8 cellular contexts compared by ENCODE assay signal in genomic region chr9:137551656-137552534, GRCh38. TPM values are rescaled to one million over a fixed set of nuclear protein-coding genes. Genes with fewer than 3 reads are reported as not detected.
DNase-seq lines count a peak whose midpoint lies in the region; ATAC-seq lines count a peak whose summit lies in the region.

TSS of gene MRPL41 (plus strand) at chr9:137551879. CDS start at chr9:137552082, 203 bp downstream.

- DNase-seq in DMS153 (lab: John Stamatoyannopoulos, UW) (peak; percentile 54), KG1 (lab: John Stamatoyannopoulos, UW) (peak; percentile 60), RPMI7951 (ENCODE audit: low read depth) (peak; percentile 78), fibroblast of gingiva (ENCODE audit: low read depth) (peak; percentile 88)
- DNase-seq in activated T-helper 1 cell treated with anti-CD3 and anti-CD28 coated beads, Interleukin-2, amount 50 U/mL, for 16 hours (ENCODE audit: low read depth in 1 of 2, low spot score in 1 of 2), result peak; percentile 73 to 84
- DNase-seq in naive thymus-derived CD4-positive, alpha-beta T cell, result peak; percentile 77 to 96 (median 85)
- DNase-seq in stimulated activated naive B cell treated with anti-CD40 and anti-IgM and Interleukin-4, amounts not matched to agents 10 μg/mL and 1 μg/mL and 100 μg/mL, for 72 hours, result peak; percentile 75

- H3K4me3 Mint-ChIP-seq in naive thymus-derived CD4-positive, alpha-beta T cell, result peak within 1 kb of the TSS; percentile 82 to 96 (median 90)
- peak within 1 kb of the TSS; percentile 88 for H3K4me3 Mint-ChIP-seq in stimulated activated naive B cell treated with anti-CD40 and anti-IgM and Interleukin-4, amounts not matched to agents 10 μg/mL and 1 μg/mL and 100 μg/mL, for 72 hours

- CTCF ChIA-PET in naive thymus-derived CD4-positive, alpha-beta T cell (lab: Charles Lee), result interaction anchor here (0.6 to 1.4 kb wide), 3 partner anchors 25 to 476 kb away, joined by 3 read pairs; no protein-coding TSS in a partner anchor

- H3K4me3 ChIP-seq in naive thymus-derived CD4-positive, alpha-beta T cell (ENCODE audit: low read length), result peak within 1 kb of the TSS; percentile 77

- POLR2A ChIA-PET in naive thymus-derived CD4-positive, alpha-beta T cell (lab: Charles Lee), result interaction anchor here (0.6 to 2.1 kb wide), 13 partner anchors 11 to 311 kb away, joined by 3 to 6 read pairs (median 4); partner anchors contain the start of genes DPH7, EHMT1 and TUBB4B

- H3K27me3 ChIP-seq in naive thymus-derived CD4-positive, alpha-beta T cell (ENCODE audit: control insufficient read depth in 2 of 2, insufficient read depth in 2 of 2, low read length in 2 of 2), result no peaks in the 10 kb centered on the region

- peaks cover 0 to 15% (median 0%) of the 10 kb centered on the region in 3 experiments for H3K36me3 ChIP-seq in naive thymus-derived CD4-positive, alpha-beta T cell (ENCODE audit: control insufficient read depth in 2 of 3, insufficient read depth in 3 of 3, low read length in 3 of 3)

- peak within 1 kb of the TSS; percentile 85 for H3K27ac ChIP-seq in naive thymus-derived CD4-positive, alpha-beta T cell (ENCODE audit: low read depth, low read length)

- peaks cover 0 to 13% (median 6%) of the 10 kb centered on the region in 5 donors for H3K36me3 Mint-ChIP-seq in naive thymus-derived CD4-positive, alpha-beta T cell
- peaks cover 21 to 30% of the 10 kb centered on the region in 2 donors for H3K36me3 Mint-ChIP-seq in stimulated activated naive B cell treated with anti-CD40 and anti-IgM and Interleukin-4, amounts not matched to agents 10 μg/mL and 1 μg/mL and 100 μg/mL, for 72 hours

- H3K9me3 ChIP-seq in naive thymus-derived CD4-positive, alpha-beta T cell (ENCODE audit: control insufficient read depth in 2 of 3, low read length in 3 of 3), result no peaks in the 10 kb centered on the region

- no peaks in the 10 kb centered on the region for H3K27me3 Mint-ChIP-seq in naive thymus-derived CD4-positive, alpha-beta T cell
- H3K27me3 Mint-ChIP-seq in stimulated activated naive B cell treated with anti-CD40 and anti-IgM and Interleukin-4, amounts not matched to agents 10 μg/mL and 1 μg/mL and 100 μg/mL, for 72 hours, result no peaks in the 10 kb centered on the region

- H3K4me1 Mint-ChIP-seq in naive thymus-derived CD4-positive, alpha-beta T cell, result peaks cover 11 to 24% (median 17%) of the 10 kb centered on the region in 7 donors
- H3K4me1 Mint-ChIP-seq in stimulated activated naive B cell treated with anti-CD40 and anti-IgM and Interleukin-4, amounts not matched to agents 10 μg/mL and 1 μg/mL and 100 μg/mL, for 72 hours, result peaks cover 23 to 44% of the 10 kb centered on the region in 2 donors

- peaks cover 0 to 1% (median 0%) of the 10 kb centered on the region in 11 donors for H3K9me3 Mint-ChIP-seq in naive thymus-derived CD4-positive, alpha-beta T cell
- H3K9me3 Mint-ChIP-seq in stimulated activated naive B cell treated with anti-CD40 and anti-IgM and Interleukin-4, amounts not matched to agents 10 μg/mL and 1 μg/mL and 100 μg/mL, for 72 hours, result no peaks in the 10 kb centered on the region

- H3K4me1 ChIP-seq in naive thymus-derived CD4-positive, alpha-beta T cell (ENCODE audit: control insufficient read depth in 2 of 2, insufficient read depth in 2 of 2, low read length in 2 of 2), result peaks cover 0 to 6% of the 10 kb centered on the region in 2 donors

- peak; percentile 79 for ATAC-seq in GM21576 (IDR thresholded peaks at IDR 0.05; ENCODE audit: unreplicated experiment)
- ATAC-seq in naive thymus-derived CD4-positive, alpha-beta T cell, result peak; percentile 94
- ATAC-seq in stimulated activated naive B cell treated with anti-CD40 and anti-IgM and Interleukin-4, amounts not matched to agents 10 μg/mL and 1 μg/mL and 100 μg/mL, for 72 hours (replicated peaks), result peak; percentile 88 to 90

- intact Hi-C loops in naive thymus-derived CD4-positive, alpha-beta T cell (cut with micrococcal nuclease), result loop anchor here (1.0 to 10.0 kb wide), 14 partner anchors 26 to 1070 kb away; partner anchors contain the start of genes ARRDC1 (in 2 of the 2), DPH7 (in 2 of the 2), EXD3 (in 2 of the 2) and NOXA1 (in 2 of the 2)

- peak within 1 kb of the TSS; percentile 77 to 91 (median 83) for H3K27ac Mint-ChIP-seq in naive thymus-derived CD4-positive, alpha-beta T cell
- peak within 1 kb of the TSS; percentile 91 for H3K27ac Mint-ChIP-seq in stimulated activated naive B cell treated with anti-CD40 and anti-IgM and Interleukin-4, amounts not matched to agents 10 μg/mL and 1 μg/mL and 100 μg/mL, for 72 hours

RNA-seq across cellular contexts. Expression of gene MRPL41, which starts in this region (rescaled TPM):
- 66.7 and 80.8 TPM in 2 replicates for total RNA-seq in RPMI7951 (2014; rRNA removed; shearing (Covaris generic))
- total RNA-seq in naive thymus-derived CD4-positive, alpha-beta T cell, result 100 to 1,000 TPM in 1 of 5 experiments, 10 to 100 TPM in 4; 41.1 to 102 (median 53.9) TPM
- 10 to 100 TPM; 36.3 to 41.1 TPM for polyA plus RNA-seq in naive thymus-derived CD4-positive, alpha-beta T cell

Comparison
In these comparisons a context has a peak if more than half of its experiments do, and no peak if none do; other contexts are left out.
1. Peak in every context shown above with its lines: DNase-seq, ATAC-seq, H3K4me3 ChIP-seq and H3K27ac ChIP-seq.